17 cellular contexts compared by ENCODE assay signal in genomic region chr10:128055061-128055868, GRCh38.
"Had no signal": no experiment of that assay in that cellular context is flagged by ENCODE, and none has a peak within 500 bp of the region (broad histone marks: within the 10 kb centered on the region; RNA-seq: fewer than 3 reads in every experiment).

No MANE protein-coding gene starts in this region.

- H3K9me3 ChIP-seq: colonic mucosa, esophagus muscularis mucosa, mucosa of descending colon, psoas muscle, right lobe of liver, stomach, thoracic aorta had no signal

- DNase-seq: activated CD4-positive, alpha-beta memory T cell treated with anti-CD3 and anti-CD28 coated beads, Interleukin-2, amount 10 ng/mL, durations not matched to agents 7 days and 5 days; activated CD4-positive, alpha-beta T cell treated with anti-CD3 and anti-CD28 coated beads for 36 hours; activated naive CD4-positive, alpha-beta T cell; activated T-cell treated with anti-CD3 and anti-CD28 coated beads, Interleukin-2, amount 50 U/mL, for 72 hours; colonic mucosa; hippocampal formation; left ventricle myocardium superior; naive thymus-derived CD4-positive, alpha-beta T cell; psoas muscle; right lobe of liver; stomach; T-helper 17 cell had no signal

- H3K27me3 Mint-ChIP-seq: activated CD4-positive, alpha-beta memory T cell treated with anti-CD3 and anti-CD28 coated beads, Interleukin-2, amount 10 ng/mL, durations not matched to agents 7 days and 5 days; activated CD4-positive, alpha-beta T cell treated with anti-CD3 and anti-CD28 coated beads for 36 hours; memory B cell; naive thymus-derived CD4-positive, alpha-beta T cell; T-helper 17 cell had no signal

- H3K4me3 ChIP-seq: colonic mucosa, esophagus muscularis mucosa, mucosa of descending colon, psoas muscle, right lobe of liver, stomach, thoracic aorta had no signal

- H3K27me3 ChIP-seq: colonic mucosa, esophagus muscularis mucosa, right lobe of liver, stomach had no signal

- H3K27ac ChIP-seq: colonic mucosa, esophagus muscularis mucosa, psoas muscle had no signal

- H3K9me3 Mint-ChIP-seq: activated CD4-positive, alpha-beta memory T cell treated with anti-CD3 and anti-CD28 coated beads, Interleukin-2, amount 10 ng/mL, durations not matched to agents 7 days and 5 days; activated T-cell treated with anti-CD3 and anti-CD28 coated beads, Interleukin-2, amount 50 U/mL, for 72 hours; memory B cell; naive thymus-derived CD4-positive, alpha-beta T cell had no signal

- H3K4me3 Mint-ChIP-seq: activated CD4-positive, alpha-beta memory T cell treated with anti-CD3 and anti-CD28 coated beads, Interleukin-2, amount 10 ng/mL, durations not matched to agents 7 days and 5 days; activated CD4-positive, alpha-beta T cell treated with anti-CD3 and anti-CD28 coated beads for 36 hours; activated T-cell treated with anti-CD3 and anti-CD28 coated beads, Interleukin-2, amount 50 U/mL, for 72 hours; memory B cell; naive thymus-derived CD4-positive, alpha-beta T cell had no signal

- H3K36me3 ChIP-seq: colonic mucosa, right lobe of liver had no signal

- H3K27ac Mint-ChIP-seq: activated CD4-positive, alpha-beta memory T cell treated with anti-CD3 and anti-CD28 coated beads, Interleukin-2, amount 10 ng/mL, durations not matched to agents 7 days and 5 days; activated T-cell treated with anti-CD3 and anti-CD28 coated beads, Interleukin-2, amount 50 U/mL, for 72 hours; memory B cell; T-helper 17 cell had no signal

- FAIRE-seq: urothelium cell line had no signal

- H3K4me1 ChIP-seq: colonic mucosa, psoas muscle, right lobe of liver had no signal

- ATAC-seq: activated CD4-positive, alpha-beta T cell treated with anti-CD3 and anti-CD28 coated beads for 36 hours; activated T-cell treated with anti-CD3 and anti-CD28 coated beads, Interleukin-2, amount 50 U/mL, for 72 hours; left ventricle myocardium superior; psoas muscle; T-helper 17 cell had no signal
